In the genomic region with DNA sequence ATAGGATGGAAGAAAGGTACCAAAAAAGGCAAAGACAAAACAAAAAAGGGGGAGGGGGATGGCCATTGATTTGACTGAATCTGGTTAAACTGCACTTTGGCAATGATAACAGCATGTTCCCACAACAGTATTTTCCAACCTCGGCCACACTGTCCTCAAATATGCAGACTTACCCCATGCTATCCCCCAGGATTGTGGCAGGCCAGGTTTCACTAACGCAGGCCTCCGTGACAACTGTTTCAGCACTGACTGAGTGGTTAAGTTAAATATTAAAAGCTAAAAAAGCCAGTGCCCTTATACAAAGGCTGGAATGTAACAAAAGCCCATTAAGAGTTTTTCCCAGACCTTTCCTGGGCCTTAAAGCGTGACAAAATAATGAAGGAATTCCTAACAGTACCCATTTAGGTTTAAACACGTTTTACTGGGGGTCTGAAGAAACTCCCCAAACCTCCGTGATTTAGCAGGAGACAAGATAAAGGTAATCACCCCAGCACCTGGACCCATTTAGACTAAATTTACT, we compare ENCODE assay signal across 21 cellular contexts.
A peak's percentile ranks its signal among the peaks of the same experiment; 100 is the strongest.
DNase-seq lines count a peak whose midpoint lies in the region; TF ChIP-seq lines count a peak whose summit lies in the region.
"Had no signal": no experiment of that assay in that cellular context is flagged by ENCODE, and none has a peak within 500 bp of the region (broad histone marks: within the 10 kb centered on the region; RNA-seq: fewer than 3 reads in every experiment).

No MANE protein-coding gene starts in this region.

- peak overlapping the region; percentile 55 for H3K27ac Mint-ChIP-seq in chondrocyte (ENCODE audit: unreplicated experiment)
- H3K27ac Mint-ChIP-seq: CD4-positive, alpha-beta T cell had no signal

- no peaks in the 10 kb centered on the region for H3K9me3 Mint-ChIP-seq in chondrocyte (ENCODE audit: low read depth)
- H3K9me3 Mint-ChIP-seq: CD4-positive, alpha-beta T cell had no signal

- H3K4me3 Mint-ChIP-seq in chondrocyte (ENCODE audit: unreplicated experiment), result no peak overlapping the region
- H3K4me3 Mint-ChIP-seq: CD4-positive, alpha-beta T cell had no signal

- TF ChIP-seq CTCF in chondrocyte (IDR thresholded peaks at IDR 0.05), result no peak

- peaks cover 21% of the 10 kb centered on the region for H3K4me1 Mint-ChIP-seq in chondrocyte (ENCODE audit: low read depth)

- no peaks in the 10 kb centered on the region for H3K36me3 Mint-ChIP-seq in chondrocyte (ENCODE audit: low read depth)

- H3K27me3 Mint-ChIP-seq in chondrocyte (ENCODE audit: low read depth), result no peaks in the 10 kb centered on the region
- H3K27me3 Mint-ChIP-seq: CD4-positive, alpha-beta T cell had no signal

- peak; percentile 61 for DNase-seq in HK-2 (ENCODE audit: unreplicated experiment)
- DNase-seq in chondrocyte (ENCODE audit: low spot score), result no peak
- DNase-seq in kidney tubule cell (ENCODE audit: low spot score), result peak; percentile 88
- DNase-seq in renal cortical epithelial cell (ENCODE audit: low read depth), result peak; percentile 97
- DNase-seq in MV-4-11 (lab: John Stamatoyannopoulos, UW), result no peak
- no peak for DNase-seq in SKM-1 treated with dmso at 0.1 percent for 144 hours (lab: John Stamatoyannopoulos, UW; ENCODE audit: unreplicated experiment)
- DNase-seq in NCI-H2227 (lab: John Stamatoyannopoulos, UW; ENCODE audit: unreplicated experiment), result no peak
- no peak for DNase-seq in DMS153 (lab: John Stamatoyannopoulos, UW)
- DNase-seq: Caco-2; CD4-positive, alpha-beta T cell; GF-D8; GOT3; KBM-7; NCI-H1105 treated with DMSO at 0.1 percent for 48 hours; NCI-H1694 treated with DMSO at 0.1 percent for 48 hours; NCI-H2107; NCI-H2227 treated with DMSO at 0.1 percent for 48 hours; NCI-H524; NCI-H82; PC-3; SIG-M5 had no signal

Comparison
In these comparisons a context has a peak if more than half of its experiments do, and no peak if none do; other contexts are left out.
1. DNase-seq: peak in HK-2 (single experiment), kidney tubule cell (single experiment) and renal cortical epithelial cell (single experiment); none in chondrocyte (single experiment), MV-4-11 (single experiment), SKM-1 treated with dmso at 0.1 percent for 144 hours (single experiment), NCI-H2227 (single experiment) and DMS153 (single experiment).